Comparison of ENCODE assay signal across 1 cellular context in the genomic region with DNA sequence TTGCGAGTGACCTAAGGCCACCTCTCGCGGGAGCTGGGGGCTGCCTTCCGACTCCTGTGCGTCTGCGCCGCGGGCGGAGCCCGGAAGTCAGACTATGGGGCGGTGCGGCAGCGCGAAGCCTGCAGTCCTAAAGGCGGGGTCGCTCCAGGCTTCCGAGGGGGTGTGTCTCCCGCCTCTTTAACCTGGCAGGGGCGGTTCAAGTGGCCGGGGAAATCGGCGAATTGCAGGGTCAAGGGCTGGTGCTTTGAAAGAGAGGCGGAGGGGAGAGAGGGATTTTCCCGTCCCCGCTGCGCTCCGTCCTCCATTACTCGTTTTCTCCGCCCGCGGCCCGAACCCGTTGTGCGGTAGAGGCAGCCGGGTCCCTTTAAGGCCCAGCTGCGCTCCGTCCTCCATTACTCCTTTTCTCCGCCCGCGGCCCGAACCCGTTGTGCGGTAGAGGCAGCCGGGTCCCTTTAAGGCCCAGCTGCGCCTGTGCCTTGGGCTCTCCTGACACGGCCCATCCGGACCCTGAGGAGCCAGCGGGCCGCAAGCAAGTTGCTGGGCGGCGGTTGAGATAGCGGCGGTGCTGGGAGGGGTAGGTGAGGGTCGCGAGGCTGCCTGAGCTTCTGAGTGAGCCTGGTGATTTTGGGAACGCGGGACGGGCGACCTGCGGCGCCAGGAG.
TF ChIP-seq lines count a peak whose summit lies in the region.
"Not testable (repeated sequence)": the region's sequence is repeated elsewhere in the genome, so short reads cannot be mapped to it uniquely, and the experiment has no call there.

A gene with protein sequence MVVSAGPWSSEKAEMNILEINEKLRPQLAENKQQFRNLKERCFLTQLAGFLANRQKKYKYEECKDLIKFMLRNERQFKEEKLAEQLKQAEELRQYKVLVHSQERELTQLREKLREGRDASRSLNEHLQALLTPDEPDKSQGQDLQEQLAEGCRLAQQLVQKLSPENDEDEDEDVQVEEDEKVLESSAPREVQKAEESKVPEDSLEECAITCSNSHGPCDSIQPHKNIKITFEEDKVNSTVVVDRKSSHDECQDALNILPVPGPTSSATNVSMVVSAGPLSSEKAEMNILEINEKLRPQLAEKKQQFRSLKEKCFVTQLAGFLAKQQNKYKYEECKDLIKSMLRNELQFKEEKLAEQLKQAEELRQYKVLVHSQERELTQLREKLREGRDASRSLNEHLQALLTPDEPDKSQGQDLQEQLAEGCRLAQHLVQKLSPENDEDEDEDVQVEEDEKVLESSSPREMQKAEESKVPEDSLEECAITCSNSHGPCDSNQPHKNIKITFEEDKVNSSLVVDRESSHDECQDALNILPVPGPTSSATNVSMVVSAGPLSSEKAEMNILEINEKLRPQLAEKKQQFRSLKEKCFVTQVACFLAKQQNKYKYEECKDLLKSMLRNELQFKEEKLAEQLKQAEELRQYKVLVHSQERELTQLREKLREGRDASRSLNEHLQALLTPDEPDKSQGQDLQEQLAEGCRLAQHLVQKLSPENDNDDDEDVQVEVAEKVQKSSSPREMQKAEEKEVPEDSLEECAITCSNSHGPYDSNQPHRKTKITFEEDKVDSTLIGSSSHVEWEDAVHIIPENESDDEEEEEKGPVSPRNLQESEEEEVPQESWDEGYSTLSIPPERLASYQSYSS (N-terminal part only) (plus strand): TSS at position 83 of the 661 bp plus-strand sequence. CDS start 21,820 bp downstream, outside the sequence.

TF ChIP-seq in HepG2, 621 proteins besides CTCF, POLR2A, EP300 and RAD21 (continued from another document and continues in another):
- TF ChIP-seq, protein P1, sequence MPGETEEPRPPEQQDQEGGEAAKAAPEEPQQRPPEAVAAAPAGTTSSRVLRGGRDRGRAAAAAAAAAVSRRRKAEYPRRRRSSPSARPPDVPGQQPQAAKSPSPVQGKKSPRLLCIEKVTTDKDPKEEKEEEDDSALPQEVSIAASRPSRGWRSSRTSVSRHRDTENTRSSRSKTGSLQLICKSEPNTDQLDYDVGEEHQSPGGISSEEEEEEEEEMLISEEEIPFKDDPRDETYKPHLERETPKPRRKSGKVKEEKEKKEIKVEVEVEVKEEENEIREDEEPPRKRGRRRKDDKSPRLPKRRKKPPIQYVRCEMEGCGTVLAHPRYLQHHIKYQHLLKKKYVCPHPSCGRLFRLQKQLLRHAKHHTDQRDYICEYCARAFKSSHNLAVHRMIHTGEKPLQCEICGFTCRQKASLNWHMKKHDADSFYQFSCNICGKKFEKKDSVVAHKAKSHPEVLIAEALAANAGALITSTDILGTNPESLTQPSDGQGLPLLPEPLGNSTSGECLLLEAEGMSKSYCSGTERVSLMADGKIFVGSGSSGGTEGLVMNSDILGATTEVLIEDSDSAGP (CRISPR knock-in tag; IDR thresholded peaks at IDR 0.05; ENCODE audit: borderline replicate concordance): peak; percentile 98
- TF ChIP-seq ASH2L (IDR thresholded peaks at IDR 0.05; ENCODE audit: insufficient read length, low read depth, low read length) (peak; percentile 19), CHD2 (IDR thresholded peaks at IDR 0.05; ENCODE audit: low read depth, low read length) (peak; percentile 67; the same call in 1 of the 2 replicates), ELF1 (CRISPR knock-in tag; IDR thresholded peaks at IDR 0.05) (peak; percentile 78), THAP11 (CRISPR knock-in tag; IDR thresholded peaks at IDR 0.05) (0 out of 2 replicates have a peak, but pooled peaks have one; percentile 21), ZNF709 (CRISPR knock-in tag; IDR thresholded peaks at IDR 0.05) (0 out of 2 replicates have a peak, but pooled peaks have one; percentile 42), RXRB (CRISPR knock-in tag; IDR thresholded peaks at IDR 0.05; ENCODE audit: borderline replicate concordance) (0 out of 2 replicates have a peak, but pooled peaks have one; percentile 16), PHF8 (CRISPR knock-in tag; IDR thresholded peaks at IDR 0.05) (peak; percentile 78), SAP130 (CRISPR knock-in tag; IDR thresholded peaks at IDR 0.05; ENCODE audit: low read depth) (peak; percentile 65), HNRNPLL (IDR thresholded peaks at IDR 0.05; ENCODE audit: low read depth, low read length, poor library complexity, severe bottlenecking) (peak; percentile 68), ZFX (CRISPR knock-in tag; IDR thresholded peaks at IDR 0.05; ENCODE audit: low read depth) (peak; percentile 74), HDAC1 (CRISPR knock-in tag; IDR thresholded peaks at IDR 0.05) (peak; percentile 27; the same call in 1 of the 2 replicates), GABPA (CRISPR knock-in tag; IDR thresholded peaks at IDR 0.05; ENCODE audit: low read depth) (peak; percentile 52; the same call in 1 of the 2 replicates), GABPB1 (CRISPR knock-in tag; IDR thresholded peaks at IDR 0.05) (peak; percentile 79), SIN3A (IDR thresholded peaks at IDR 0.05; ENCODE audit: borderline replicate concordance, low read depth, low read length) (0 out of 2 replicates have a peak, but pooled peaks have one; percentile 53), SKI (IDR thresholded peaks at IDR 0.05; ENCODE audit: partially characterized antibody) (peak; percentile 51), POLR2G (IDR thresholded peaks at IDR 0.05; ENCODE audit: low read depth, low read length) (peak; percentile 38; the same call in 1 of the 2 replicates), KDM2A (CRISPR knock-in tag; IDR thresholded peaks at IDR 0.05; ENCODE audit: borderline replicate concordance, low read depth) (0 out of 2 replicates have a peak, but pooled peaks have one; percentile 25), RBFOX2 (IDR thresholded peaks at IDR 0.05; ENCODE audit: low read depth, low read length) (peak; percentile 53)
- TF ChIP-seq, protein P2, sequence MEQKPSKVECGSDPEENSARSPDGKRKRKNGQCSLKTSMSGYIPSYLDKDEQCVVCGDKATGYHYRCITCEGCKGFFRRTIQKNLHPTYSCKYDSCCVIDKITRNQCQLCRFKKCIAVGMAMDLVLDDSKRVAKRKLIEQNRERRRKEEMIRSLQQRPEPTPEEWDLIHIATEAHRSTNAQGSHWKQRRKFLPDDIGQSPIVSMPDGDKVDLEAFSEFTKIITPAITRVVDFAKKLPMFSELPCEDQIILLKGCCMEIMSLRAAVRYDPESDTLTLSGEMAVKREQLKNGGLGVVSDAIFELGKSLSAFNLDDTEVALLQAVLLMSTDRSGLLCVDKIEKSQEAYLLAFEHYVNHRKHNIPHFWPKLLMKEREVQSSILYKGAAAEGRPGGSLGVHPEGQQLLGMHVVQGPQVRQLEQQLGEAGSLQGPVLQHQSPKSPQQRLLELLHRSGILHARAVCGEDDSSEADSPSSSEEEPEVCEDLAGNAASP (CRISPR knock-in tag; IDR thresholded peaks at IDR 0.05; ENCODE audit: borderline replicate concordance): 0 out of 2 replicates have a peak, but pooled peaks have one; percentile 6
- TF ChIP-seq, protein P3, sequence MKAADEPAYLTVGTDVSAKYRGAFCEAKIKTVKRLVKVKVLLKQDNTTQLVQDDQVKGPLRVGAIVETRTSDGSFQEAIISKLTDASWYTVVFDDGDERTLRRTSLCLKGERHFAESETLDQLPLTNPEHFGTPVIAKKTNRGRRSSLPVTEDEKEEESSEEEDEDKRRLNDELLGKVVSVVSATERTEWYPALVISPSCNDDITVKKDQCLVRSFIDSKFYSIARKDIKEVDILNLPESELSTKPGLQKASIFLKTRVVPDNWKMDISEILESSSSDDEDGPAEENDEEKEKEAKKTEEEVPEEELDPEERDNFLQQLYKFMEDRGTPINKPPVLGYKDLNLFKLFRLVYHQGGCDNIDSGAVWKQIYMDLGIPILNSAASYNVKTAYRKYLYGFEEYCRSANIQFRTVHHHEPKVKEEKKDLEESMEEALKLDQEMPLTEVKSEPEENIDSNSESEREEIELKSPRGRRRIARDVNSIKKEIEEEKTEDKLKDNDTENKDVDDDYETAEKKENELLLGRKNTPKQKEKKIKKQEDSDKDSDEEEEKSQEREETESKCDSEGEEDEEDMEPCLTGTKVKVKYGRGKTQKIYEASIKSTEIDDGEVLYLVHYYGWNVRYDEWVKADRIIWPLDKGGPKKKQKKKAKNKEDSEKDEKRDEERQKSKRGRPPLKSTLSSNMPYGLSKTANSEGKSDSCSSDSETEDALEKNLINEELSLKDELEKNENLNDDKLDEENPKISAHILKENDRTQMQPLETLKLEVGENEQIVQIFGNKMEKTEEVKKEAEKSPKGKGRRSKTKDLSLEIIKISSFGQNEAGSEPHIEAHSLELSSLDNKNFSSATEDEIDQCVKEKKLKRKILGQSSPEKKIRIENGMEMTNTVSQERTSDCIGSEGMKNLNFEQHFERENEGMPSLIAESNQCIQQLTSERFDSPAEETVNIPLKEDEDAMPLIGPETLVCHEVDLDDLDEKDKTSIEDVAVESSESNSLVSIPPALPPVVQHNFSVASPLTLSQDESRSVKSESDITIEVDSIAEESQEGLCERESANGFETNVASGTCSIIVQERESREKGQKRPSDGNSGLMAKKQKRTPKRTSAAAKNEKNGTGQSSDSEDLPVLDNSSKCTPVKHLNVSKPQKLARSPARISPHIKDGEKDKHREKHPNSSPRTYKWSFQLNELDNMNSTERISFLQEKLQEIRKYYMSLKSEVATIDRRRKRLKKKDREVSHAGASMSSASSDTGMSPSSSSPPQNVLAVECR (CRISPR knock-in tag; IDR thresholded peaks at IDR 0.05; ENCODE audit: borderline replicate concordance): peak; percentile 63
- TF ChIP-seq, protein P4, sequence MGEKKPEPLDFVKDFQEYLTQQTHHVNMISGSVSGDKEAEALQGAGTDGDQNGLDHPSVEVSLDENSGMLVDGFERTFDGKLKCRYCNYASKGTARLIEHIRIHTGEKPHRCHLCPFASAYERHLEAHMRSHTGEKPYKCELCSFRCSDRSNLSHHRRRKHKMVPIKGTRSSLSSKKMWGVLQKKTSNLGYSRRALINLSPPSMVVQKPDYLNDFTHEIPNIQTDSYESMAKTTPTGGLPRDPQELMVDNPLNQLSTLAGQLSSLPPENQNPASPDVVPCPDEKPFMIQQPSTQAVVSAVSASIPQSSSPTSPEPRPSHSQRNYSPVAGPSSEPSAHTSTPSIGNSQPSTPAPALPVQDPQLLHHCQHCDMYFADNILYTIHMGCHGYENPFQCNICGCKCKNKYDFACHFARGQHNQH (CRISPR knock-in tag; IDR thresholded peaks at IDR 0.05): peak; percentile 57; the same call in 1 of the 2 replicates
- TF ChIP-seq, protein P5, sequence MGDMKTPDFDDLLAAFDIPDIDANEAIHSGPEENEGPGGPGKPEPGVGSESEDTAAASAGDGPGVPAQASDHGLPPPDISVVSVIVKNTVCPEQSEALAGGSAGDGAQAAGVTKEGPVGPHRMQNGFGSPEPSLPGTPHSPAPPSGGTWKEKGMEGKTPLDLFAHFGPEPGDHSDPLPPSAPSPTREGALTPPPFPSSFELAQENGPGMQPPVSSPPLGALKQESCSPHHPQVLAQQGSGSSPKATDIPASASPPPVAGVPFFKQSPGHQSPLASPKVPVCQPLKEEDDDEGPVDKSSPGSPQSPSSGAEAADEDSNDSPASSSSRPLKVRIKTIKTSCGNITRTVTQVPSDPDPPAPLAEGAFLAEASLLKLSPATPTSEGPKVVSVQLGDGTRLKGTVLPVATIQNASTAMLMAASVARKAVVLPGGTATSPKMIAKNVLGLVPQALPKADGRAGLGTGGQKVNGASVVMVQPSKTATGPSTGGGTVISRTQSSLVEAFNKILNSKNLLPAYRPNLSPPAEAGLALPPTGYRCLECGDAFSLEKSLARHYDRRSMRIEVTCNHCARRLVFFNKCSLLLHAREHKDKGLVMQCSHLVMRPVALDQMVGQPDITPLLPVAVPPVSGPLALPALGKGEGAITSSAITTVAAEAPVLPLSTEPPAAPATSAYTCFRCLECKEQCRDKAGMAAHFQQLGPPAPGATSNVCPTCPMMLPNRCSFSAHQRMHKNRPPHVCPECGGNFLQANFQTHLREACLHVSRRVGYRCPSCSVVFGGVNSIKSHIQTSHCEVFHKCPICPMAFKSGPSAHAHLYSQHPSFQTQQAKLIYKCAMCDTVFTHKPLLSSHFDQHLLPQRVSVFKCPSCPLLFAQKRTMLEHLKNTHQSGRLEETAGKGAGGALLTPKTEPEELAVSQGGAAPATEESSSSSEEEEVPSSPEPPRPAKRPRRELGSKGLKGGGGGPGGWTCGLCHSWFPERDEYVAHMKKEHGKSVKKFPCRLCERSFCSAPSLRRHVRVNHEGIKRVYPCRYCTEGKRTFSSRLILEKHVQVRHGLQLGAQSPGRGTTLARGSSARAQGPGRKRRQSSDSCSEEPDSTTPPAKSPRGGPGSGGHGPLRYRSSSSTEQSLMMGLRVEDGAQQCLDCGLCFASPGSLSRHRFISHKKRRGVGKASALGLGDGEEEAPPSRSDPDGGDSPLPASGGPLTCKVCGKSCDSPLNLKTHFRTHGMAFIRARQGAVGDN (CRISPR knock-in tag; IDR thresholded peaks at IDR 0.05): peak; percentile 30; the same call in 1 of the 2 replicates
- TF ChIP-seq, protein P6, sequence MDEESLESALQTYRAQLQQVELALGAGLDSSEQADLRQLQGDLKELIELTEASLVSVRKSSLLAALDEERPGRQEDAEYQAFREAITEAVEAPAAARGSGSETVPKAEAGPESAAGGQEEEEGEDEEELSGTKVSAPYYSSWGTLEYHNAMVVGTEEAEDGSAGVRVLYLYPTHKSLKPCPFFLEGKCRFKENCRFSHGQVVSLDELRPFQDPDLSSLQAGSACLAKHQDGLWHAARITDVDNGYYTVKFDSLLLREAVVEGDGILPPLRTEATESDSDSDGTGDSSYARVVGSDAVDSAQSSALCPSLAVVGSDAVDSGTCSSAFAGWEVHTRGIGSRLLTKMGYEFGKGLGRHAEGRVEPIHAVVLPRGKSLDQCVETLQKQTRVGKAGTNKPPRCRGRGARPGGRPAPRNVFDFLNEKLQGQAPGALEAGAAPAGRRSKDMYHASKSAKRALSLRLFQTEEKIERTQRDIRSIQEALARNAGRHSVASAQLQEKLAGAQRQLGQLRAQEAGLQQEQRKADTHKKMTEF (CRISPR knock-in tag; IDR thresholded peaks at IDR 0.05): peak; percentile 24; the same call in 1 of the 2 replicates
- TF ChIP-seq, protein P7, sequence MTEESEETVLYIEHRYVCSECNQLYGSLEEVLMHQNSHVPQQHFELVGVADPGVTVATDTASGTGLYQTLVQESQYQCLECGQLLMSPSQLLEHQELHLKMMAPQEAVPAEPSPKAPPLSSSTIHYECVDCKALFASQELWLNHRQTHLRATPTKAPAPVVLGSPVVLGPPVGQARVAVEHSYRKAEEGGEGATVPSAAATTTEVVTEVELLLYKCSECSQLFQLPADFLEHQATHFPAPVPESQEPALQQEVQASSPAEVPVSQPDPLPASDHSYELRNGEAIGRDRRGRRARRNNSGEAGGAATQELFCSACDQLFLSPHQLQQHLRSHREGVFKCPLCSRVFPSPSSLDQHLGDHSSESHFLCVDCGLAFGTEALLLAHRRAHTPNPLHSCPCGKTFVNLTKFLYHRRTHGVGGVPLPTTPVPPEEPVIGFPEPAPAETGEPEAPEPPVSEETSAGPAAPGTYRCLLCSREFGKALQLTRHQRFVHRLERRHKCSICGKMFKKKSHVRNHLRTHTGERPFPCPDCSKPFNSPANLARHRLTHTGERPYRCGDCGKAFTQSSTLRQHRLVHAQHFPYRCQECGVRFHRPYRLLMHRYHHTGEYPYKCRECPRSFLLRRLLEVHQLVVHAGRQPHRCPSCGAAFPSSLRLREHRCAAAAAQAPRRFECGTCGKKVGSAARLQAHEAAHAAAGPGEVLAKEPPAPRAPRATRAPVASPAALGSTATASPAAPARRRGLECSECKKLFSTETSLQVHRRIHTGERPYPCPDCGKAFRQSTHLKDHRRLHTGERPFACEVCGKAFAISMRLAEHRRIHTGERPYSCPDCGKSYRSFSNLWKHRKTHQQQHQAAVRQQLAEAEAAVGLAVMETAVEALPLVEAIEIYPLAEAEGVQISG (CRISPR knock-in tag; IDR thresholded peaks at IDR 0.05): 0 out of 2 replicates have a peak, but pooled peaks have one; percentile 15
- not testable (repeated sequence) for TF ChIP-seq GABPA (IDR thresholded peaks at IDR 0.05; ENCODE audit: low read depth, low read length)
- TF ChIP-seq, protein P8, sequence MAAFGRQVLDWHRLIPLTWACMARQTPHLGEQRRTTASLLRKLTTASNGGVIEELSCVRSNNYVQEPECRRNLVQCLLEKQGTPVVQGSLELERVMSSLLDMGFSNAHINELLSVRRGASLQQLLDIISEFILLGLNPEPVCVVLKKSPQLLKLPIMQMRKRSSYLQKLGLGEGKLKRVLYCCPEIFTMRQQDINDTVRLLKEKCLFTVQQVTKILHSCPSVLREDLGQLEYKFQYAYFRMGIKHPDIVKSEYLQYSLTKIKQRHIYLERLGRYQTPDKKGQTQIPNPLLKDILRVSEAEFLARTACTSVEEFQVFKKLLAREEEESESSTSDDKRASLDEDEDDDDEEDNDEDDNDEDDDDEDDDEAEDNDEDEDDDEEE (CRISPR knock-in tag; IDR thresholded peaks at IDR 0.05): 0 out of 2 replicates have a peak, but pooled peaks have one; percentile 26
